In genomic region chr6:13872006-13872405, GRCh38 we compare ENCODE assay signal across 9 cellular contexts. TPM values are rescaled to one million over a fixed set of nuclear protein-coding genes. Genes with fewer than 3 reads are reported as not detected.
"Had no signal": no experiment of that assay in that cellular context is flagged by ENCODE, and none has a peak within 500 bp of the region (broad histone marks: within the 10 kb centered on the region; RNA-seq: fewer than 3 reads in every experiment).

No MANE protein-coding gene starts in this region.

RNA-seq across cellular contexts. Expression of gene RNF182, which starts 52.7 kb away (rescaled TPM):
- total RNA-seq: activated naive CD4-positive, alpha-beta T cell treated with anti-CD3 and anti-CD28 coated beads for 36 hours; activated naive CD4-positive, alpha-beta T cell treated with anti-CD3 and anti-CD28 coated beads, Interleukin-2, amount 50 U/mL, for 72 hours; activated naive CD8-positive, alpha-beta T cell treated with anti-CD3 and anti-CD28 coated beads for 36 hours; activated naive CD8-positive, alpha-beta T cell treated with anti-CD3 and anti-CD28 coated beads, Interleukin-2, amount 10 ng/mL, durations not matched to agents 7 days and 5 days; activated T-cell treated with anti-CD3 and anti-CD28 coated beads, Interleukin-2, amount 50 U/mL, for 72 hours; activated T-helper 1 cell treated with anti-CD3 and anti-CD28 coated beads, Interleukin-12 subunit alpha, Interleukin-12 subunit beta, Interleukin-2, Interleukin-4 antibody, amounts not matched to agents 30 ng/mL and 10 ng/mL and 1 ng/mL, durations not matched to agents 14 hours and 24 hours and 36 hours; activated T-helper 17 cell treated with anti-CD3 and anti-CD28 coated beads, Interleukin-2, amount 50 U/mL, for 72 hours; activated T-helper 2 cell treated with anti-CD3 and anti-CD28 coated beads, Interferon-gamma antibody, Interleukin-2, Interleukin-4, amounts not matched to agents 10 μg/mL and 5 μg/mL and 100 μg/mL, durations not matched to agents 14 hours and 24 hours and 36 hours; bronchial epithelial cell had no signal
